ENCODE assay signal across 8 cellular contexts in the genomic region with DNA sequence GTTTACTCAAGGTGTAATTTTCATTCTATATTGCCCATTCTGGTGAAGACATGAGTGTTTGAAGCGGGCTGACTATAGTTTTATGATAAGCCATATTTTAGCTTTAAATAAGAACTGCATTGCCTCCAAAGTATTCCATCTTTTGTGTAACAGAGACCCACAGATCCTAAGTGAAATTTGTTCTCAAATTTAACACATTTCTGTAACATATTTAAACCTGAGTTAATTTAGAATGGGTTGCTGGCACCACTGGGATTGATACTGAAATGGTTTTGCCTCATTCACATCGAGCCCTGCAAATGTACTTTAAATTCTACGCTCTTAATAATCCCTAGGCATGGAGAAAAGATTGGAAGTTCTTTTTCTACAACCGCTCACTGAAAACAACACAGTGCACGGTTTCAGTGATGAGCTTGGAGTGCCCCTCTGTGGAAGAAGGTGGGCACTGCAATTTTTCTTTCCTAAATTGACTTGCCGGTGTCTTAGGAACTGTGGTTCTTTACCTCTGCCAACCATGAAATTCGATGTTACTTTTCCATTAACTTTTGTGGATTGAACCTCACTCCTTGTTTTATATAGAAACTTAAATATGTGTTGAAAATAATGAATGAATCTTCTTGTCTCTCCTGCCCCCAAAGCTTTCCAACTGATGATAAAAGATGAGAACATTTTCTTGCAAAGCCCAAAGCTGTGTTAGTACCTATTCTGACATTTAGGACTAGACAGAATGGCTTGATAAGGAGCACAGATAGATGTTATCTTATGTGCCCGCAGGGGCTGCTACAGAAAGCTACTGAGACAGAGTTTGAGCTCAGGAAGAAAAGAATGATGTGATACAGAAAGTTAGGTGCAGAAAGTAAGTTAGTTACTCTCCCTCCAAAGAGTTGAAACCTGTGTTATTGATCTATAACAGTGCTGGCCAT.
DNase-seq lines count a peak whose midpoint lies in the region; ATAC-seq, FAIRE-seq and TF ChIP-seq lines count a peak whose summit lies in the region.

No MANE protein-coding gene starts in this region.

- POLR2A ChIA-PET in MCF 10A (lab: Yijun Ruan, JAX): interaction anchor here (0.7 to 1.5 kb wide), 4 partner anchors 14 to 975 kb away, joined by 3 to 5 read pairs (median 4); no protein-coding TSS in a partner anchor

- H3K36me3 Mint-ChIP-seq in MCF 10A (ENCODE audit: insufficient read depth, unreplicated experiment): no peaks in the 10 kb centered on the region

- H3K27ac Mint-ChIP-seq in MCF 10A (ENCODE audit: low read depth, unreplicated experiment): peak overlapping the region; percentile 21

- H3K4me3 Mint-ChIP-seq in MCF 10A (ENCODE audit: unreplicated experiment): peak overlapping the region; percentile 46

- H4K20me1 ChIP-seq in smooth muscle cell (ENCODE audit: low read depth): no peaks in the 10 kb centered on the region

- DNase-seq in 8988T (peak; percentile 29), GM13977 (ENCODE audit: low spot score) (peak; percentile 77), NCI-H1930 (lab: John Stamatoyannopoulos, UW) (peak; percentile 43 to 65), MCF 10A (ENCODE audit: unreplicated experiment) (peak; percentile 78), inferior parietal cortex (ENCODE audit: extremely low spot score) (peak; percentile 96), smooth muscle cell (lab: John Stamatoyannopoulos, UW; ENCODE audit: unreplicated experiment) (peak; percentile 2)

- peaks cover 10% of the 10 kb centered on the region for H3K4me1 Mint-ChIP-seq in MCF 10A (ENCODE audit: insufficient read depth, unreplicated experiment)

- no TSS peak for BruUV-seq in MCF 10A (replicated peaks; lab: Mats Ljungman, UMichigan)

- no peak overlapping the region for H3K27ac ChIP-seq in smooth muscle cell (ENCODE audit: low read depth)

- H3K9me3 Mint-ChIP-seq in MCF 10A (ENCODE audit: unreplicated experiment): no peaks in the 10 kb centered on the region

- H3K4me3 ChIP-seq in smooth muscle cell: peak overlapping the region; percentile 88

- TF ChIP-seq CTCF in GM13977 (IDR thresholded peaks at IDR 0.05; ENCODE audit: extremely low read depth, insufficient read depth, missing control alignments) (peak; percentile 91), MCF 10A (IDR thresholded peaks at IDR 0.05; ENCODE audit: unreplicated experiment) (peak; percentile 94), smooth muscle cell (IDR thresholded peaks at IDR 0.05; ENCODE audit: borderline replicate concordance, insufficient read depth, poor library complexity, severe bottlenecking) (peak; percentile 90)

- H3K36me3 ChIP-seq in smooth muscle cell (ENCODE audit: low read depth): no peaks in the 10 kb centered on the region

- no peaks in the 10 kb centered on the region for H3K9me3 ChIP-seq in smooth muscle cell (replicated peaks; ENCODE audit: low read depth)

- H3F3A ChIP-seq in smooth muscle cell (ENCODE audit: low read depth): no peaks in the 10 kb centered on the region

- H3K27me3 Mint-ChIP-seq in MCF 10A (ENCODE audit: insufficient read depth, unreplicated experiment): no peaks in the 10 kb centered on the region

- H3K4me2 ChIP-seq in smooth muscle cell: peak overlapping the region; percentile 100

- CTCF ChIA-PET in MCF 10A (lab: Yijun Ruan, JAX): interaction anchor here (0.5 to 2.8 kb wide), 41 partner anchors 12 to 1497 kb away, joined by 3 to 17 read pairs (median 4); no protein-coding TSS in a partner anchor

- peak; percentile 57 for ATAC-seq in HG02938 (IDR thresholded peaks at IDR 0.05; ENCODE audit: unreplicated experiment)

- peaks cover 19% of the 10 kb centered on the region for H3K27me3 ChIP-seq in smooth muscle cell (ENCODE audit: low read depth)

- no peaks in the 10 kb centered on the region for H3K79me2 ChIP-seq in smooth muscle cell (ENCODE audit: low read depth)

- in situ Hi-C loops in GM13977 (cut with MboI; ENCODE audit: low pct_unique_long_range_greater_than_20kb, low sequenced_read_pairs, unreplicated experiment): loop anchor here (10.0 kb wide), 1 partner anchor 979 kb away; no protein-coding TSS in a partner anchor

- peak overlapping the region; percentile 100 for H2AFZ ChIP-seq in smooth muscle cell (ENCODE audit: low read depth)

- intact Hi-C loops in MCF 10A (cut with micrococcal nuclease): loop anchor here (1.0 to 10.0 kb wide), 8 partner anchors 65 to 1473 kb away; no protein-coding TSS in a partner anchor

- no peak overlapping the region for H3K9ac ChIP-seq in smooth muscle cell (ENCODE audit: low read depth)

- 9% methylated on average over 8 of the region's 8 CpGs for WGBS in smooth muscle cell (ENCODE audit: low lambda C conversion rate)

- peak; percentile 87 for FAIRE-seq in TTC549 (lab: Jason Lieb, UNC)

- peaks cover 14% of the 10 kb centered on the region for H3K4me1 ChIP-seq in smooth muscle cell (ENCODE audit: low read depth)

Comparison
In these comparisons a context has a peak if more than half of its experiments do, and no peak if none do; other contexts are left out.
1. DNase-seq: peak in every context shown above with its lines; median percentile 96 in inferior parietal cortex; 78 in MCF 10A; 77 in GM13977; 54 in NCI-H1930; 29 in 8988T; 2 in smooth muscle cell.